ENCODE assay signal across 17 cellular contexts in genomic region chr7:140127360-140128127, GRCh38.
"Had no signal": no experiment of that assay in that cellular context is flagged by ENCODE, and none has a peak within 500 bp of the region (broad histone marks: within the 10 kb centered on the region; RNA-seq: fewer than 3 reads in every experiment).

No MANE protein-coding gene starts in this region.

- H3K27me3 Mint-ChIP-seq: activated CD4-positive, alpha-beta T cell treated with anti-CD3 and anti-CD28 coated beads, Interleukin-2, amount 10 ng/mL, durations not matched to agents 7 days and 5 days; activated CD8-positive, alpha-beta memory T cell treated with anti-CD3 and anti-CD28 coated beads, Interleukin-2, amount 10 ng/mL, durations not matched to agents 7 days and 5 days; activated CD8-positive, alpha-beta T cell treated with anti-CD3 and anti-CD28 coated beads for 36 hours; activated T-helper 17 cell treated with anti-CD3 and anti-CD28 coated beads, Interleukin-2, amount 50 U/mL, for 72 hours; naive thymus-derived CD8-positive, alpha-beta T cell had no signal

- H3K27ac Mint-ChIP-seq: activated CD4-positive, alpha-beta T cell treated with anti-CD3 and anti-CD28 coated beads, Interleukin-2, amount 10 ng/mL, durations not matched to agents 7 days and 5 days; activated CD8-positive, alpha-beta memory T cell treated with anti-CD3 and anti-CD28 coated beads, Interleukin-2, amount 10 ng/mL, durations not matched to agents 7 days and 5 days; activated CD8-positive, alpha-beta T cell treated with anti-CD3 and anti-CD28 coated beads for 36 hours; activated T-helper 17 cell treated with anti-CD3 and anti-CD28 coated beads, Interleukin-2, amount 50 U/mL, for 72 hours had no signal

- H3K9me3 Mint-ChIP-seq: activated CD4-positive, alpha-beta T cell treated with anti-CD3 and anti-CD28 coated beads, Interleukin-2, amount 10 ng/mL, durations not matched to agents 7 days and 5 days; activated CD8-positive, alpha-beta T cell treated with anti-CD3 and anti-CD28 coated beads for 36 hours; activated T-helper 17 cell treated with anti-CD3 and anti-CD28 coated beads, Interleukin-2, amount 50 U/mL, for 72 hours; naive thymus-derived CD8-positive, alpha-beta T cell had no signal

- H3K27ac ChIP-seq: adrenal gland, ascending aorta, brain microvascular endothelial cell, foreskin keratinocyte, left lung, transverse colon had no signal

- H3K4me3 ChIP-seq: adrenal gland, ascending aorta, left lung, lung, transverse colon had no signal

- DNase-seq: activated CD4-positive, alpha-beta T cell treated with anti-CD3 and anti-CD28 coated beads, Interleukin-2, amount 10 ng/mL, durations not matched to agents 7 days and 5 days; activated CD8-positive, alpha-beta memory T cell treated with anti-CD3 and anti-CD28 coated beads, Interleukin-2, amount 10 ng/mL, durations not matched to agents 7 days and 5 days; activated CD8-positive, alpha-beta T cell treated with anti-CD3 and anti-CD28 coated beads for 36 hours; adrenal gland; brain microvascular endothelial cell; caudate nucleus; dermis blood vessel endothelial cell; effector CD8-positive, alpha-beta T cell; foreskin keratinocyte; kidney glomerular epithelial cell; left lung; naive thymus-derived CD8-positive, alpha-beta T cell; stimulated activated CD4-positive, alpha-beta T cell treated with anti-CD3 and anti-CD28 coated beads, Interleukin-4, amount 100 ng/mL, for 24 hours; transverse colon had no signal

- H3K4me1 ChIP-seq: adrenal gland, ascending aorta, foreskin keratinocyte, left lung, transverse colon had no signal

- H3K4me1 Mint-ChIP-seq: activated CD8-positive, alpha-beta memory T cell treated with anti-CD3 and anti-CD28 coated beads, Interleukin-2, amount 10 ng/mL, durations not matched to agents 7 days and 5 days had no signal

- H3K4me3 Mint-ChIP-seq: activated CD4-positive, alpha-beta T cell treated with anti-CD3 and anti-CD28 coated beads, Interleukin-2, amount 10 ng/mL, durations not matched to agents 7 days and 5 days; activated CD8-positive, alpha-beta memory T cell treated with anti-CD3 and anti-CD28 coated beads, Interleukin-2, amount 10 ng/mL, durations not matched to agents 7 days and 5 days; activated CD8-positive, alpha-beta T cell treated with anti-CD3 and anti-CD28 coated beads for 36 hours; activated T-helper 17 cell treated with anti-CD3 and anti-CD28 coated beads, Interleukin-2, amount 50 U/mL, for 72 hours; naive thymus-derived CD8-positive, alpha-beta T cell had no signal

- ATAC-seq: activated CD8-positive, alpha-beta memory T cell treated with anti-CD3 and anti-CD28 coated beads, Interleukin-2, amount 10 ng/mL, durations not matched to agents 7 days and 5 days; activated CD8-positive, alpha-beta T cell treated with anti-CD3 and anti-CD28 coated beads for 36 hours; activated T-helper 17 cell treated with anti-CD3 and anti-CD28 coated beads, Interleukin-2, amount 50 U/mL, for 72 hours; foreskin keratinocyte; left lung; naive thymus-derived CD8-positive, alpha-beta T cell had no signal

- H3K9me3 ChIP-seq: adrenal gland, ascending aorta, left lung, transverse colon had no signal

- H3K27me3 ChIP-seq: adrenal gland, ascending aorta, brain microvascular endothelial cell, foreskin keratinocyte, left lung, transverse colon had no signal
